ENCODE assay signal across 15 cellular contexts in genomic region chr7:18290865-18291264, GRCh38.
DNase-seq lines count a peak whose midpoint lies in the region; ATAC-seq, FAIRE-seq and TF ChIP-seq lines count a peak whose summit lies in the region.
"Had no signal": no experiment of that assay in that cellular context is flagged by ENCODE, and none has a peak within 500 bp of the region (broad histone marks: within the 10 kb centered on the region; RNA-seq: fewer than 3 reads in every experiment).

No MANE protein-coding gene starts in this region.

- peak overlapping the region; percentile 79 for H3K27ac Mint-ChIP-seq in stimulated activated memory B cell treated with anti-CD40 and anti-IgM and Interleukin-4, amounts not matched to agents 10 μg/mL and 1 μg/mL and 100 μg/mL, for 72 hours

- TF ChIP-seq CTCF in coronary artery (IDR thresholded peaks at IDR 0.05) = no peak

- FAIRE-seq in HTR-8/SVneo (lab: Jason Lieb, UNC) = no peak

- H3K4me1 Mint-ChIP-seq in stimulated activated memory B cell treated with anti-CD40 and anti-IgM and Interleukin-4, amounts not matched to agents 10 μg/mL and 1 μg/mL and 100 μg/mL, for 72 hours = peaks cover 54% of the 10 kb centered on the region

- no peak overlapping the region for H3K27ac ChIP-seq in coronary artery

- H3K9me3 Mint-ChIP-seq in stimulated activated memory B cell treated with anti-CD40 and anti-IgM and Interleukin-4, amounts not matched to agents 10 μg/mL and 1 μg/mL and 100 μg/mL, for 72 hours = no peaks in the 10 kb centered on the region

- H3K4me3 Mint-ChIP-seq in stimulated activated memory B cell treated with anti-CD40 and anti-IgM and Interleukin-4, amounts not matched to agents 10 μg/mL and 1 μg/mL and 100 μg/mL, for 72 hours = peak overlapping the region; percentile 75

- H3K27me3 Mint-ChIP-seq in stimulated activated memory B cell treated with anti-CD40 and anti-IgM and Interleukin-4, amounts not matched to agents 10 μg/mL and 1 μg/mL and 100 μg/mL, for 72 hours = no peaks in the 10 kb centered on the region

- DNase-seq in SKM-1 treated with dmso at 0.1 percent for 144 hours (lab: John Stamatoyannopoulos, UW; ENCODE audit: unreplicated experiment) = peak; percentile 13
- DNase-seq in SKM-1 (lab: John Stamatoyannopoulos, UW; ENCODE audit: unreplicated experiment) = no peak
- DNase-seq in Jurkat, Clone E6-1 (ENCODE audit: low read depth, low spot score) = no peak
- DNase-seq in coronary artery (ENCODE audit: low spot score) = no peak
- no peak for DNase-seq in pons (ENCODE audit: low spot score)
- no peak for DNase-seq in HTR-8/SVneo (ENCODE audit: insufficient read length, low spot score)
- no peak for DNase-seq in foreskin melanocyte
- DNase-seq: Calu3; erythroblast; NCI-H1105 treated with DMSO at 0.1 percent for 48 hours; NCI-H345; stimulated activated CD4-positive, alpha-beta T cell treated with anti-CD3 and anti-CD28 coated beads, Interleukin-2, amount 100 ng/mL, for 48 hours; stimulated activated naive CD4-positive, alpha-beta T cell had no signal

- peak overlapping the region; percentile 43 for H3K4me3 ChIP-seq in Jurkat, Clone E6-1 (ENCODE audit: low read length)
- peak overlapping the region; percentile 27 for H3K4me3 ChIP-seq in coronary artery

- H3K36me3 Mint-ChIP-seq in stimulated activated memory B cell treated with anti-CD40 and anti-IgM and Interleukin-4, amounts not matched to agents 10 μg/mL and 1 μg/mL and 100 μg/mL, for 72 hours = no peaks in the 10 kb centered on the region
- H3K36me3 Mint-ChIP-seq: naive thymus-derived CD8-positive, alpha-beta T cell had no signal

- ATAC-seq in stimulated activated memory B cell treated with anti-CD40 and anti-IgM and Interleukin-4, amounts not matched to agents 10 μg/mL and 1 μg/mL and 100 μg/mL, for 72 hours = no peak
- ATAC-seq: naive thymus-derived CD8-positive, alpha-beta T cell had no signal
